1 cellular context compared by ENCODE assay signal in the genomic region with DNA sequence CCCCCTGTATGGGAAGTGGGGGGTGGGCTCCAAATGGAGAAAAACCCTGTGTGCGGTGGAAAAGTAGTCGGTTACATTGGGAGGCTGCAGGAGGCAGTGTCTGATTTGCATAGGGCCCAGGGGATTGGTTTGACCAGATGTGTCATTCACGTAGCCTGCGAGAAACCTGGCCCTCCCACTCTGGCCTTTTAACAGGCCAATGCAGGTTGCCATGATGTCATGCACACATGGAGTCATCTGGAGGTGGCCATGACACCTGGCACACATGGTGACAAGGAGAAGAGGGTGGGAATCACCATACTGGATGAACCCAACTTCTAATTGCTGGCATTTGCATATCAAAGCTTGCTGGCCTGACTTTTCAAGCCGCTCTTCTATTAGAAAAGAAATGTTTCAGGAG.
TF ChIP-seq lines count a peak whose summit lies in the region.

No MANE protein-coding gene starts in this region.

TF ChIP-seq in WTC11, 78 proteins besides CTCF, POLR2A, EP300 and RAD21 (continued from another document):
- TF ChIP-seq, protein P1, sequence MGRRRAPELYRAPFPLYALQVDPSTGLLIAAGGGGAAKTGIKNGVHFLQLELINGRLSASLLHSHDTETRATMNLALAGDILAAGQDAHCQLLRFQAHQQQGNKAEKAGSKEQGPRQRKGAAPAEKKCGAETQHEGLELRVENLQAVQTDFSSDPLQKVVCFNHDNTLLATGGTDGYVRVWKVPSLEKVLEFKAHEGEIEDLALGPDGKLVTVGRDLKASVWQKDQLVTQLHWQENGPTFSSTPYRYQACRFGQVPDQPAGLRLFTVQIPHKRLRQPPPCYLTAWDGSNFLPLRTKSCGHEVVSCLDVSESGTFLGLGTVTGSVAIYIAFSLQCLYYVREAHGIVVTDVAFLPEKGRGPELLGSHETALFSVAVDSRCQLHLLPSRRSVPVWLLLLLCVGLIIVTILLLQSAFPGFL (CRISPR knock-in tag; IDR thresholded peaks at IDR 0.05; ENCODE audit: borderline replicate concordance), result no peak
- no peak for TF ChIP-seq TEAD4 (CRISPR knock-in tag; IDR thresholded peaks at IDR 0.05)
- TF ChIP-seq, protein P2, sequence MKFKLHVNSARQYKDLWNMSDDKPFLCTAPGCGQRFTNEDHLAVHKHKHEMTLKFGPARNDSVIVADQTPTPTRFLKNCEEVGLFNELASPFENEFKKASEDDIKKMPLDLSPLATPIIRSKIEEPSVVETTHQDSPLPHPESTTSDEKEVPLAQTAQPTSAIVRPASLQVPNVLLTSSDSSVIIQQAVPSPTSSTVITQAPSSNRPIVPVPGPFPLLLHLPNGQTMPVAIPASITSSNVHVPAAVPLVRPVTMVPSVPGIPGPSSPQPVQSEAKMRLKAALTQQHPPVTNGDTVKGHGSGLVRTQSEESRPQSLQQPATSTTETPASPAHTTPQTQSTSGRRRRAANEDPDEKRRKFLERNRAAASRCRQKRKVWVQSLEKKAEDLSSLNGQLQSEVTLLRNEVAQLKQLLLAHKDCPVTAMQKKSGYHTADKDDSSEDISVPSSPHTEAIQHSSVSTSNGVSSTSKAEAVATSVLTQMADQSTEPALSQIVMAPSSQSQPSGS (CRISPR knock-in tag; IDR thresholded peaks at IDR 0.05; ENCODE audit: borderline replicate concordance, low read depth), result no peak
- TF ChIP-seq HMGA2 (CRISPR knock-in tag; IDR thresholded peaks at IDR 0.05), result no peak
